ENCODE assay signal across 20 cellular contexts in genomic region chr9:97831843-97832636, GRCh38. TPM values are rescaled to one million over a fixed set of nuclear protein-coding genes. Genes with fewer than 3 reads are reported as not detected.
DNase-seq lines count a peak whose midpoint lies in the region; ATAC-seq, FAIRE-seq and TF ChIP-seq lines count a peak whose summit lies in the region.
"Had no signal": no experiment of that assay in that cellular context is flagged by ENCODE, and none has a peak within 500 bp of the region (broad histone marks: within the 10 kb centered on the region; RNA-seq: fewer than 3 reads in every experiment).

No MANE protein-coding gene starts in this region.

- peak overlapping the region; percentile 79 for H3K4me2 ChIP-seq in GM23338

- H3K4me1 Mint-ChIP-seq in GM23338 = peaks cover 20% of the 10 kb centered on the region
- peaks cover 9% of the 10 kb centered on the region for H3K4me1 Mint-ChIP-seq in activated B cell treated with CpG ODN at 0.5 μM for 24 hours
- H3K4me1 Mint-ChIP-seq in osteocyte (ENCODE audit: unreplicated experiment) = no peaks in the 10 kb centered on the region
- H3K4me1 Mint-ChIP-seq in activated CD8-positive, alpha-beta T cell treated with anti-CD3 and anti-CD28 coated beads for 36 hours (ENCODE audit: low read depth) = no peaks in the 10 kb centered on the region
- no peaks in the 10 kb centered on the region for H3K4me1 Mint-ChIP-seq in activated naive CD8-positive, alpha-beta T cell treated with anti-CD3 and anti-CD28 coated beads, Interleukin-2, amount 50 U/mL, for 24 hours

- no peaks in the 10 kb centered on the region for H3F3A ChIP-seq in GM23338 (replicated peaks; ENCODE audit: low read depth)

- DNase-seq in GM23338 (ENCODE audit: low spot score) (peak; percentile 33), NOMO-1 treated with dmso at 0.1 percent for 144 hours (lab: John Stamatoyannopoulos, UW; ENCODE audit: unreplicated experiment) (peak; percentile 76), activated B cell treated with CpG ODN at 0.5 μM for 24 hours (no peak), osteocyte (ENCODE audit: extremely low spot score, unreplicated experiment) (peak; percentile 75), left lobe of liver (ENCODE audit: low spot score) (no peak), urothelium cell line (ENCODE audit: low spot score) (no peak)
- DNase-seq in activated CD8-positive, alpha-beta T cell treated with anti-CD3 and anti-CD28 coated beads for 36 hours = no peak
- no peak for DNase-seq in activated naive CD8-positive, alpha-beta T cell treated with anti-CD3 and anti-CD28 coated beads, Interleukin-2, amount 50 U/mL, for 24 hours
- DNase-seq: NCI-H2029 treated with DMSO at 0.1 percent for 48 hours; ovary; Right ventricle myocardium superior; stimulated activated CD4-positive, alpha-beta T cell treated with anti-CD3 and anti-CD28 coated beads, Interleukin-4, amount 100 ng/mL, for 4 hours; T1000 had no signal

- H3K4me1 ChIP-seq in GM23338 (ENCODE audit: insufficient read depth) = peaks cover 16% of the 10 kb centered on the region; the same call in 1 of the 2 replicates
- H3K4me1 ChIP-seq: upper lobe of left lung had no signal

- H3K4me3 ChIP-seq in GM23338 = peak overlapping the region; percentile 47
- H3K4me3 ChIP-seq: ovary, upper lobe of left lung had no signal

- ATAC-seq in GM23338 = peak; percentile 78
- ATAC-seq in activated B cell treated with CpG ODN at 0.5 μM for 24 hours (ENCODE audit: low read depth) = peak; percentile 28
- no peak for ATAC-seq in activated CD8-positive, alpha-beta T cell treated with anti-CD3 and anti-CD28 coated beads for 36 hours
- no peak for ATAC-seq in activated naive CD8-positive, alpha-beta T cell treated with anti-CD3 and anti-CD28 coated beads, Interleukin-2, amount 50 U/mL, for 24 hours
- ATAC-seq in left lobe of liver = no peak

- POLR2A ChIA-PET in activated B cell treated with CpG ODN at 0.5 μM for 24 hours (lab: Charles Lee) = interaction anchor here (0.6 kb wide), 1 partner anchor 239 kb away, joined by 3 read pairs; no protein-coding TSS in a partner anchor
- POLR2A ChIA-PET in activated CD8-positive, alpha-beta T cell treated with anti-CD3 and anti-CD28 coated beads for 36 hours (lab: Charles Lee) = interaction anchor here (1.0 kb wide), 1 partner anchor 20 kb away, joined by 3 read pairs; no protein-coding TSS in a partner anchor

- intact Hi-C loops in activated B cell treated with CpG ODN at 0.5 μM for 24 hours (cut with micrococcal nuclease) = no loop called here
- intact Hi-C loops in activated CD8-positive, alpha-beta T cell treated with anti-CD3 and anti-CD28 coated beads for 36 hours (cut with micrococcal nuclease) = no loop called here

- H3K36me3 Mint-ChIP-seq in GM23338 (ENCODE audit: low read depth) (no peaks in the 10 kb centered on the region), activated B cell treated with CpG ODN at 0.5 μM for 24 hours (ENCODE audit: low read depth) (no peaks in the 10 kb centered on the region), osteocyte (ENCODE audit: unreplicated experiment) (no peaks in the 10 kb centered on the region)
- no peaks in the 10 kb centered on the region for H3K36me3 Mint-ChIP-seq in activated CD8-positive, alpha-beta T cell treated with anti-CD3 and anti-CD28 coated beads for 36 hours (ENCODE audit: low read depth)
- no peaks in the 10 kb centered on the region for H3K36me3 Mint-ChIP-seq in activated naive CD8-positive, alpha-beta T cell treated with anti-CD3 and anti-CD28 coated beads, Interleukin-2, amount 50 U/mL, for 24 hours (ENCODE audit: low read depth)
- H3K36me3 Mint-ChIP-seq: mesothelial cell of epicardium had no signal

- H3K27ac Mint-ChIP-seq in GM23338 = no peak overlapping the region
- no peak overlapping the region for H3K27ac Mint-ChIP-seq in activated B cell treated with CpG ODN at 0.5 μM for 24 hours
- H3K27ac Mint-ChIP-seq in osteocyte (ENCODE audit: unreplicated experiment) = no peak overlapping the region
- no peak overlapping the region for H3K27ac Mint-ChIP-seq in activated CD8-positive, alpha-beta T cell treated with anti-CD3 and anti-CD28 coated beads for 36 hours
- no peak overlapping the region for H3K27ac Mint-ChIP-seq in activated naive CD8-positive, alpha-beta T cell treated with anti-CD3 and anti-CD28 coated beads, Interleukin-2, amount 50 U/mL, for 24 hours

- CTCF ChIA-PET in activated B cell treated with CpG ODN at 0.5 μM for 24 hours (lab: Charles Lee) = no interaction called here
- CTCF ChIA-PET in activated CD8-positive, alpha-beta T cell treated with anti-CD3 and anti-CD28 coated beads for 36 hours (lab: Charles Lee) = interaction anchor here (0.9 kb wide), 1 partner anchor 12 kb away, joined by 3 read pairs; no protein-coding TSS in a partner anchor

- peak overlapping the region; percentile 98 for H2AFZ ChIP-seq in GM23338

- no peak overlapping the region for H3K27ac ChIP-seq in GM23338 (ENCODE audit: low read depth)
- H3K27ac ChIP-seq: epithelial cell of prostate, ovary, upper lobe of left lung had no signal

- H3K36me3 ChIP-seq in GM23338 (ENCODE audit: insufficient read depth) = no peaks in the 10 kb centered on the region
- H3K36me3 ChIP-seq: ovary, upper lobe of left lung had no signal

- TF ChIP-seq CTCF in GM23338 (conservative IDR thresholded peaks at IDR 0.05; ENCODE audit: low read depth in 2 of 2) = no peak
- TF ChIP-seq CTCF in activated B cell treated with CpG ODN at 0.5 μM for 24 hours (IDR thresholded peaks at IDR 0.05) = no peak
- TF ChIP-seq CTCF in osteocyte (IDR thresholded peaks at IDR 0.05) = no peak
- no peak for TF ChIP-seq CTCF in activated CD8-positive, alpha-beta T cell treated with anti-CD3 and anti-CD28 coated beads for 36 hours (IDR thresholded peaks at IDR 0.05)

- H3K9me3 Mint-ChIP-seq in GM23338 (no peaks in the 10 kb centered on the region), activated B cell treated with CpG ODN at 0.5 μM for 24 hours (peaks cover 4% of the 10 kb centered on the region), osteocyte (ENCODE audit: unreplicated experiment) (no peaks in the 10 kb centered on the region)
- no peaks in the 10 kb centered on the region for H3K9me3 Mint-ChIP-seq in activated CD8-positive, alpha-beta T cell treated with anti-CD3 and anti-CD28 coated beads for 36 hours
- H3K9me3 Mint-ChIP-seq in activated naive CD8-positive, alpha-beta T cell treated with anti-CD3 and anti-CD28 coated beads, Interleukin-2, amount 50 U/mL, for 24 hours = no peaks in the 10 kb centered on the region
- H3K9me3 Mint-ChIP-seq: mesothelial cell of epicardium had no signal

- H3K27me3 Mint-ChIP-seq in GM23338 (ENCODE audit: insufficient read depth, low read depth, poor library complexity) (peaks cover 3% of the 10 kb centered on the region), activated B cell treated with CpG ODN at 0.5 μM for 24 hours (peaks cover 26% of the 10 kb centered on the region), osteocyte (ENCODE audit: unreplicated experiment) (peaks cover 71% of the 10 kb centered on the region)
- peaks cover 6% of the 10 kb centered on the region for H3K27me3 Mint-ChIP-seq in activated CD8-positive, alpha-beta T cell treated with anti-CD3 and anti-CD28 coated beads for 36 hours
- peaks cover 16% of the 10 kb centered on the region for H3K27me3 Mint-ChIP-seq in activated naive CD8-positive, alpha-beta T cell treated with anti-CD3 and anti-CD28 coated beads, Interleukin-2, amount 50 U/mL, for 24 hours

- H3K79me2 ChIP-seq in GM23338 (replicated peaks; ENCODE audit: insufficient read depth) = no peaks in the 10 kb centered on the region

- H3K4me3 Mint-ChIP-seq in GM23338 (peak overlapping the region; percentile 58), activated B cell treated with CpG ODN at 0.5 μM for 24 hours (no peak overlapping the region), osteocyte (ENCODE audit: unreplicated experiment) (no peak overlapping the region)
- no peak overlapping the region for H3K4me3 Mint-ChIP-seq in activated CD8-positive, alpha-beta T cell treated with anti-CD3 and anti-CD28 coated beads for 36 hours
- H3K4me3 Mint-ChIP-seq in activated naive CD8-positive, alpha-beta T cell treated with anti-CD3 and anti-CD28 coated beads, Interleukin-2, amount 50 U/mL, for 24 hours = no peak overlapping the region

- H3K9me2 ChIP-seq in GM23338 (ENCODE audit: insufficient read depth) = no peaks in the 10 kb centered on the region

- H4K20me1 ChIP-seq in GM23338 (replicated peaks; ENCODE audit: insufficient read depth) = no peaks in the 10 kb centered on the region

- H3K27me3 ChIP-seq in GM23338 (ENCODE audit: insufficient read depth) = peaks cover 11% of the 10 kb centered on the region
- H3K27me3 ChIP-seq: ovary, upper lobe of left lung had no signal

- FAIRE-seq in urothelium cell line (lab: Jason Lieb, UNC) = no peak
- FAIRE-seq: astrocyte, colon, GM12892, keratinocyte had no signal

TF ChIP-seq in GM23338, 12 proteins besides CTCF, POLR2A, EP300 and RAD21 (continues in another document):
- TF ChIP-seq EZH2 (IDR thresholded peaks at IDR 0.05; ENCODE audit: low read depth, unreplicated experiment) (no peak), STAT1 (IDR thresholded peaks at IDR 0.05; ENCODE audit: unreplicated experiment) (no peak), JUNB (IDR thresholded peaks at IDR 0.05; ENCODE audit: unreplicated experiment) (no peak), POLR2AphosphoS5 (IDR thresholded peaks at IDR 0.05; ENCODE audit: low read depth) (no peak)

RNA-seq across cellular contexts. Expression of gene FOXE1, which starts 21.0 kb away (rescaled TPM):
- 0.35 and 0.45 TPM in 2 replicates for total RNA-seq in GM23338 (2014; rRNA removed; shearing (Covaris generic))
- polyA plus RNA-seq in GM23338 (2016; fragmentation: Nextera tagmentation; extraction: Ambion mirVana) = 0.12 TPM in 1 of 2 replicates, not detected in the other
- total RNA-seq in activated B cell treated with CpG ODN at 0.5 μM for 24 hours = not detected in 2 replicates
- total RNA-seq in osteocyte = not detected in 2 replicates
- total RNA-seq in activated CD8-positive, alpha-beta T cell treated with anti-CD3 and anti-CD28 coated beads for 36 hours = under 1 TPM in 1 of 2 experiments, not detected in 1; 0.09 TPM
- total RNA-seq in left lobe of liver = not detected
- total RNA-seq: mesothelial cell of epicardium, ovary, Right ventricle myocardium superior had no signal
- polyA plus RNA-seq: ovary had no signal

Comparison
In these comparisons a context has a peak if more than half of its experiments do, and no peak if none do; other contexts are left out.
1. ATAC-seq: peak in GM23338 (single experiment) and activated B cell treated with CpG ODN at 0.5 μM for 24 hours (single experiment); none in activated CD8-positive, alpha-beta T cell treated with anti-CD3 and anti-CD28 coated beads for 36 hours (single experiment), activated naive CD8-positive, alpha-beta T cell treated with anti-CD3 and anti-CD28 coated beads, Interleukin-2, amount 50 U/mL, for 24 hours (single experiment) and left lobe of liver (single experiment).
2. DNase-seq: peak in GM23338 (single experiment), NOMO-1 treated with dmso at 0.1 percent for 144 hours (single experiment) and osteocyte (single experiment); none in activated B cell treated with CpG ODN at 0.5 μM for 24 hours (single experiment), activated CD8-positive, alpha-beta T cell treated with anti-CD3 and anti-CD28 coated beads for 36 hours (single experiment), activated naive CD8-positive, alpha-beta T cell treated with anti-CD3 and anti-CD28 coated beads, Interleukin-2, amount 50 U/mL, for 24 hours (single experiment), left lobe of liver (single experiment) and urothelium cell line (single experiment).